ENCODE assay signal across 8 cellular contexts in the genomic region with DNA sequence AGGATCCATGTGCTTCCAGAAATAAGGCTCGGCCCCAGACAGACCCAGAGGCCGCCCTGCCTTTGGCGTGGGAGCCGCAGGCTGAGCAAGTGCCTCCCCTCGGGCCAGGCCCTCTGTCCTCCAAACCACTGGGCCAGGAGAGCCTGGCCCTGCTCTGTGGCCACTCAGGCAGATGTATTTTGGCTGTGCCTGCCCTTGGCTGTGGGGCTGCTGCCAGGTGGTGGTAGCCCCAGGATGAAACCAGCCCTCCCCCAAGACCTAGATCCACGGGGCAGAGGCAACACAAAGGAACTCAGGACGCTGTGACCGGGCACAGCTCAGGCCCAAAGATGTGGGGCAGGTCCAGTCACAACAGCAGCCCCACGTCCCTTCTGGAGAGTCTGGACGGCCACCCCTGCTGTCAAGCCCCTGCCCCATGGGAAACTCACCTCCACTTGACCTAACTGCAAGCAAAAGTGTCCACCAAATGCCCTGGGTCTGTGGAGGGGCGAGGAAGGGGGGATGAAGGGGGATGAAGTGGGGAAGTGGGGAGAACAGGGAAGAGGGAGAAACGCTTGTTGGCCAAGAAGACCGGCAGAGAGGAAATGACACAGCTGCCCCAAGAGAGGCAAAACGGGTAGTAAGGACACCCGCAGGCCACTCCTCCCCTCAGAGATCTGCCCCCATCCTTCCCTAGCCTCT. TPM values are rescaled to one million over a fixed set of nuclear protein-coding genes. Genes with fewer than 3 reads are reported as not detected.
A peak's percentile ranks its signal among the peaks of the same experiment; 100 is the strongest.
DNase-seq lines count a peak whose midpoint lies in the region; ATAC-seq, FAIRE-seq and TF ChIP-seq lines count a peak whose summit lies in the region.

No MANE protein-coding gene starts in this region.

- TF ChIP-seq CTCF in OCI-LY1 (IDR thresholded peaks at IDR 0.05; ENCODE audit: low read length) (no peak), endothelial cell of umbilical vein (IDR thresholded peaks at IDR 0.05; ENCODE audit: extremely low read depth in 1 of 2, insufficient read depth in 1 of 2, low read depth in 1 of 2, low read length in 2 of 2) (no peak)

- no peak overlapping the region for H4K12ac ChIP-seq in trophoblast cell (ENCODE audit: low read depth, low read length)

- H3K9ac ChIP-seq in OCI-LY1 (ENCODE audit: low read length) (peak overlapping the region; percentile 71), endothelial cell of umbilical vein (replicated peaks; ENCODE audit: extremely low read depth, insufficient read depth, low read length) (peak overlapping the region; percentile 19), trophoblast cell (ENCODE audit: low read length) (no peak overlapping the region)

- H3K79me2 ChIP-seq in OCI-LY1 (ENCODE audit: insufficient read depth, low read length) (peaks cover 5% of the 10 kb centered on the region; the same call in 1 of the 2 replicates), endothelial cell of umbilical vein (ENCODE audit: control insufficient read depth, insufficient read depth, low read length) (peaks cover 39% of the 10 kb centered on the region), trophoblast cell (ENCODE audit: control insufficient read depth, insufficient read depth, low read length, poor library complexity) (no peaks in the 10 kb centered on the region)

- H2BK5ac ChIP-seq in trophoblast cell (ENCODE audit: low read depth, low read length, poor library complexity) = no peak overlapping the region

- no peak overlapping the region for H3K23ac ChIP-seq in trophoblast cell (ENCODE audit: low read length)

- BruUV-seq in endothelial cell of umbilical vein (replicated peaks; lab: Mats Ljungman, UMichigan) = no TSS peak

- no peaks in the 10 kb centered on the region for H3K9me1 ChIP-seq in endothelial cell of umbilical vein (replicated peaks; ENCODE audit: control insufficient read depth, extremely low read depth, insufficient read depth, low read length)

- H2AK5ac ChIP-seq in trophoblast cell (ENCODE audit: low read length) = no peak overlapping the region

- POLR2A ChIA-PET in endothelial cell of umbilical vein (lab: Charles Lee) = no interaction called here

- TF ChIP-seq POLR2A in endothelial cell of umbilical vein (IDR thresholded peaks at IDR 0.05; ENCODE audit: low read depth, low read length) = no peak

- no peaks in the 10 kb centered on the region for H3F3A ChIP-seq in OCI-LY1 (ENCODE audit: insufficient read depth, low read length)

- DNase-seq in CD1c-positive myeloid dendritic cell (ENCODE audit: extremely low spot score) (peak; percentile 79), endothelial cell of umbilical vein (ENCODE audit: low read depth, low spot score) (peak; percentile 25), trophoblast cell (peak; percentile 59 to 61), D341Med (ENCODE audit: low spot score) (no peak), LoVo (ENCODE audit: low spot score) (no peak)

- dilution Hi-C loops in endothelial cell of umbilical vein (cut with MboI; ENCODE audit: extremely low pct_ligation_motif_present, low sequenced_read_pairs) = no loop called here

- H2AFZ ChIP-seq in OCI-LY1 (ENCODE audit: low read length) (no peak overlapping the region), endothelial cell of umbilical vein (ENCODE audit: low read depth, low read length) (no peak overlapping the region), trophoblast cell (ENCODE audit: insufficient read depth, low read length, poor library complexity) (no peak overlapping the region)

- H3K36me3 ChIP-seq in OCI-LY1 (ENCODE audit: insufficient read depth, low read length) = peaks cover 4% of the 10 kb centered on the region; the same call in 1 of the 2 replicates
- H3K36me3 ChIP-seq in endothelial cell of umbilical vein (ENCODE audit: control insufficient read depth in 2 of 2, extremely low read depth in 1 of 2, insufficient read depth in 2 of 2, low read length in 2 of 2) = no peaks in the 10 kb centered on the region
- peaks cover 0 to 2% of the 10 kb centered on the region in 2 experiments for H3K36me3 ChIP-seq in trophoblast cell (ENCODE audit: control insufficient read depth in 1 of 2, insufficient read depth in 2 of 2, low read length in 2 of 2)

- H4K20me1 ChIP-seq in OCI-LY1 (ENCODE audit: insufficient read depth, low read length) (no peaks in the 10 kb centered on the region), endothelial cell of umbilical vein (replicated peaks; ENCODE audit: control insufficient read depth, extremely low read depth, insufficient read depth, low read length) (no peaks in the 10 kb centered on the region)

- CTCF ChIA-PET in endothelial cell of umbilical vein (lab: Charles Lee) = interaction anchor here (0.8 to 11.3 kb wide), 5 partner anchors 8 to 186 kb away, joined by 3 to 216 read pairs (median 6); no protein-coding TSS in a partner anchor

- H2BK12ac ChIP-seq in trophoblast cell (ENCODE audit: low read length) = no peak overlapping the region

- H4K91ac ChIP-seq in trophoblast cell (ENCODE audit: low read depth, low read length) = no peak overlapping the region

- intact Hi-C loops in endothelial cell of umbilical vein (cut with micrococcal nuclease) = no loop called here

- H2BK120ac ChIP-seq in trophoblast cell (ENCODE audit: insufficient read depth, low read length, poor library complexity) = no peak overlapping the region

- H3K9me3 ChIP-seq in OCI-LY1 (ENCODE audit: low read length) (no peaks in the 10 kb centered on the region), endothelial cell of umbilical vein (replicated peaks; ENCODE audit: control insufficient read depth, insufficient read depth, low read length) (no peaks in the 10 kb centered on the region), trophoblast cell (ENCODE audit: insufficient read depth, low read depth, low read length) (no peaks in the 10 kb centered on the region)

- no peaks in the 10 kb centered on the region for H3K79me1 ChIP-seq in trophoblast cell (ENCODE audit: low read length)

- H4K8ac ChIP-seq in trophoblast cell (ENCODE audit: low read depth, low read length) = no peak overlapping the region

- ATAC-seq in GM21381 (IDR thresholded peaks at IDR 0.05; ENCODE audit: unreplicated experiment) = peak; percentile 45
- ATAC-seq in HG03378 (IDR thresholded peaks at IDR 0.05; ENCODE audit: unreplicated experiment) = no peak

- H3K27ac ChIP-seq in OCI-LY1 (ENCODE audit: low read depth, low read length, poor library complexity, severe bottlenecking) (peak overlapping the region; percentile 94), endothelial cell of umbilical vein (ENCODE audit: insufficient read depth, low read depth, low read length) (peak overlapping the region; percentile 65), trophoblast cell (ENCODE audit: low read depth, low read length) (no peak overlapping the region)

- H3K4me2 ChIP-seq in OCI-LY1 (ENCODE audit: low read length) = peak overlapping the region; percentile 78
- peak overlapping the region; percentile 28 for H3K4me2 ChIP-seq in endothelial cell of umbilical vein (ENCODE audit: insufficient read depth, low read length)
- H3K4me2 ChIP-seq in trophoblast cell (ENCODE audit: low read length) = no peak overlapping the region

- H3K27me3 ChIP-seq in OCI-LY1 (ENCODE audit: insufficient read depth, low read length) = no peaks in the 10 kb centered on the region
- no peaks in the 10 kb centered on the region for H3K27me3 ChIP-seq in endothelial cell of umbilical vein (ENCODE audit: control insufficient read depth in 2 of 2, insufficient read depth in 2 of 2, low read length in 2 of 2)
- no peaks in the 10 kb centered on the region for H3K27me3 ChIP-seq in trophoblast cell (ENCODE audit: insufficient read depth, low read length)

- no CpG with 5 or more reads among the region's 15 CpGs for WGBS in trophoblast cell (ENCODE audit: extremely low coverage, insufficient coverage, insufficient read length)

- no peaks in the 10 kb centered on the region for H3K9me2 ChIP-seq in OCI-LY1 (ENCODE audit: low read depth, low read length)

- peak; percentile 80 for FAIRE-seq in endothelial cell of umbilical vein (lab: Jason Lieb, UNC)

- H3K14ac ChIP-seq in trophoblast cell (ENCODE audit: low read length) = no peak overlapping the region

- peak overlapping the region; percentile 59 for H3K4me3 ChIP-seq in OCI-LY1 (ENCODE audit: low read depth, low read length, poor library complexity, severe bottlenecking)
- H3K4me3 ChIP-seq in endothelial cell of umbilical vein (replicated peaks in 1 of 3; ENCODE audit: insufficient read depth in 1 of 3, low read depth in 1 of 3, low read length in 3 of 3) = no peak overlapping the region
- H3K4me3 ChIP-seq in trophoblast cell (ENCODE audit: low read depth, low read length) = no peak overlapping the region

- H3K18ac ChIP-seq in trophoblast cell (ENCODE audit: low read length) = no peak overlapping the region

- no peak overlapping the region for H3K4ac ChIP-seq in trophoblast cell (ENCODE audit: low read depth, low read length)

- peaks cover 62% of the 10 kb centered on the region for H3K4me1 ChIP-seq in OCI-LY1 (ENCODE audit: insufficient read depth, low read length, severe bottlenecking)
- H3K4me1 ChIP-seq in endothelial cell of umbilical vein (ENCODE audit: control insufficient read depth, extremely low read depth, insufficient read depth, low read length) = peaks cover 15% of the 10 kb centered on the region
- H3K4me1 ChIP-seq in trophoblast cell (ENCODE audit: control insufficient read depth in 1 of 2, insufficient read depth in 2 of 2, low read length in 2 of 2) = peaks cover 0 to 3% of the 10 kb centered on the region in 2 experiments

TF ChIP-seq in endothelial cell of umbilical vein, 7 proteins besides CTCF, POLR2A, EP300 and RAD21 (continues in another document):
- TF ChIP-seq POLR2AphosphoS5 (IDR thresholded peaks at IDR 0.05; ENCODE audit: insufficient read depth, low read depth, low read length) (no peak), GATA2 (IDR thresholded peaks at IDR 0.05; ENCODE audit: insufficient read depth, insufficient read length, low read depth, low read length) (no peak), EZH2 (IDR thresholded peaks at IDR 0.05; ENCODE audit: borderline replicate concordance, low read depth, low read length, severe bottlenecking) (no peak), FOS (IDR thresholded peaks at IDR 0.05; ENCODE audit: borderline replicate concordance, insufficient read depth, low read length) (no peak), MYC (IDR thresholded peaks at IDR 0.05; ENCODE audit: low read depth, low read length) (no peak)
- TF ChIP-seq, protein P1, sequence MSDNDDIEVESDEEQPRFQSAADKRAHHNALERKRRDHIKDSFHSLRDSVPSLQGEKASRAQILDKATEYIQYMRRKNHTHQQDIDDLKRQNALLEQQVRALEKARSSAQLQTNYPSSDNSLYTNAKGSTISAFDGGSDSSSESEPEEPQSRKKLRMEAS (IDR thresholded peaks at IDR 0.05; ENCODE audit: insufficient read depth, insufficient read length) = no peak

RNA-seq across cellular contexts. Expression of a gene that starts 23.9 kb away (rescaled TPM):
- total RNA-seq in endothelial cell of umbilical vein = 53.2 and 58.0 TPM in 2 replicates
- polyA plus RNA-seq in endothelial cell of umbilical vein = 48.5 and 53.4 TPM in 2 replicates
- polyA plus RNA-seq in endothelial cell of umbilical vein (2011; cell fraction: cytosol; rRNA removed) = 39.8 and 39.9 TPM in 2 replicates
- polyA plus RNA-seq in endothelial cell of umbilical vein (2011; cell fraction: nucleus; rRNA removed) = 116 and 131 TPM in 2 replicates
- polyA plus RNA-seq in endothelial cell of umbilical vein (2012) = 36.2 and 37.9 TPM in 2 replicates
- 37.0 and 44.8 TPM in 2 replicates for polyA minus RNA-seq in endothelial cell of umbilical vein
- polyA minus RNA-seq in endothelial cell of umbilical vein (2011; cell fraction: cytosol; rRNA and poly(A)+ RNA removed) = 8.7 TPM
- polyA minus RNA-seq in endothelial cell of umbilical vein (2011; cell fraction: nucleus; rRNA and poly(A)+ RNA removed) = 33.4 and 38.7 TPM in 2 replicates
- polyA plus RNA-seq in trophoblast cell (2013) = 26.1 and 26.7 TPM in 2 replicates

Comparison
In these comparisons a context has a peak if more than half of its experiments do, and no peak if none do; other contexts are left out.
1. DNase-seq: peak in CD1c-positive myeloid dendritic cell (single experiment), endothelial cell of umbilical vein (single experiment) and trophoblast cell (2 of 2); none in D341Med (single experiment) and LoVo (single experiment).